17 cellular contexts compared by ENCODE assay signal in the genomic region with DNA sequence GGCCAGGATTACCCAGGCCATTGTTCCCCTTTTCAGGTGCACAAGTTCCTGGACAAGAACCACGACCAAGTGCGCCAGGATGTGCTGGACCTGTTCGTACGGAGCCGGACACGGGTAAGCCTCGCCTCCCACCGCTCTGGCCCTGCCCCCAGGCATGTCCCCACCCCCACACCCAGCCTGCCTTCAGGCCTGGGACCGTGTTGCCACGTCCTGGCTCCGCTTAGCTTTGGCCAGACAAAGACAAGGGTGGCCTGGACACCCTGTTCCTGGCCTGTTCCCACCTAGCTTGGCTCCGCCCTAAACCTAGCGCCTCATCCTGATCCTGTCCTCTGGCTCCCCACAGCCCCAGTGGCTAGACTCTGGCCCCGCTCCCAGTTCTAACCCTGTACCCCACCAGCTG. TPM values are rescaled to one million over a fixed set of nuclear protein-coding genes. Genes with fewer than 3 reads are reported as not detected.
A peak's percentile ranks its signal among the peaks of the same experiment; 100 is the strongest.
DNase-seq lines count a peak whose midpoint lies in the region; ATAC-seq, FAIRE-seq and TF ChIP-seq lines count a peak whose summit lies in the region.
"Had no signal": no experiment of that assay in that cellular context is flagged by ENCODE, and none has a peak within 500 bp of the region (broad histone marks: within the 10 kb centered on the region; RNA-seq: fewer than 3 reads in every experiment).

No MANE protein-coding gene starts in this region.

- no peak overlapping the region for H2BK15ac ChIP-seq in mesenchymal stem cell (ENCODE audit: low read depth, poor library complexity, severe bottlenecking)

- H4K20me1 ChIP-seq in GM23338 (replicated peaks; ENCODE audit: insufficient read depth), result no peaks in the 10 kb centered on the region

- no peak overlapping the region for H2BK12ac ChIP-seq in mesenchymal stem cell (ENCODE audit: low read length in 2 of 2)

- H3K9me2 ChIP-seq in GM23338 (ENCODE audit: insufficient read depth), result no peaks in the 10 kb centered on the region

- no peaks in the 10 kb centered on the region for H3K79me2 ChIP-seq in GM23338 (replicated peaks; ENCODE audit: insufficient read depth)

- H3K9me3 ChIP-seq in mesenchymal stem cell (ENCODE audit: control insufficient read depth, low read length) (no peaks in the 10 kb centered on the region), small intestine (ENCODE audit: control insufficient read depth, low read depth) (no peaks in the 10 kb centered on the region)
- H3K9me3 ChIP-seq: BLaER1 treated with 17β-estradiol and CSF1 and Interleukin-3, amounts not matched to agents 10 nM and 100 nM had no signal

- ATAC-seq in GM23338, result peak; percentile 14
- peak; percentile 6 for ATAC-seq in esophagus mucosa
- ATAC-seq in sciatic nerve, result peak; percentile 29
- ATAC-seq in GM21717 (IDR thresholded peaks at IDR 0.05; ENCODE audit: unreplicated experiment), result no peak

- peak overlapping the region; percentile 56; the same call in 1 of the 2 replicates for H2AFZ ChIP-seq in GM23338
- no peak overlapping the region for H2AFZ ChIP-seq in mesenchymal stem cell (ENCODE audit: low read depth, low read length)

- H3K36me3 ChIP-seq in GM23338 (ENCODE audit: insufficient read depth) (no peaks in the 10 kb centered on the region), mesenchymal stem cell (ENCODE audit: control insufficient read depth in 1 of 2, insufficient read depth in 2 of 2, low read depth in 1 of 2, low read length in 2 of 2) (no peaks in the 10 kb centered on the region), small intestine (ENCODE audit: control insufficient read depth in 2 of 2, insufficient read depth in 2 of 2, low read length in 2 of 2) (no peaks in the 10 kb centered on the region)
- H3K36me3 ChIP-seq: BLaER1 treated with 17β-estradiol and CSF1 and Interleukin-3, amounts not matched to agents 10 nM and 100 nM had no signal

- no peak overlapping the region for H2AK5ac ChIP-seq in mesenchymal stem cell (ENCODE audit: low read length, severe bottlenecking)

- H3F3A ChIP-seq in GM23338 (replicated peaks; ENCODE audit: low read depth), result no peaks in the 10 kb centered on the region

- no peak overlapping the region for H3K18ac ChIP-seq in mesenchymal stem cell (ENCODE audit: low read depth in 1 of 2, low read length in 2 of 2)

- no peak overlapping the region for H3K4me3 Mint-ChIP-seq in GM23338
- H3K4me3 Mint-ChIP-seq: CD4-positive, CD25-positive, alpha-beta regulatory T cell; H9; IgD-negative memory B cell had no signal

- H3K27ac Mint-ChIP-seq in GM23338, result no peak overlapping the region
- H3K27ac Mint-ChIP-seq: CD4-positive, CD25-positive, alpha-beta regulatory T cell had no signal

- H3K4me3 ChIP-seq in GM23338 (no peak overlapping the region), mesenchymal stem cell (ENCODE audit: insufficient read depth in 1 of 2, low read depth in 1 of 2, low read length in 2 of 2) (no peak overlapping the region), small intestine (ENCODE audit: low read depth in 1 of 2, low read length in 2 of 2) (no peak overlapping the region)
- H3K4me3 ChIP-seq: BLaER1 treated with 17β-estradiol and CSF1 and Interleukin-3, amounts not matched to agents 10 nM and 100 nM; GM12878 had no signal

- H3K27me3 Mint-ChIP-seq in GM23338 (ENCODE audit: insufficient read depth, low read depth, poor library complexity), result peaks cover 15% of the 10 kb centered on the region
- H3K27me3 Mint-ChIP-seq: CD4-positive, CD25-positive, alpha-beta regulatory T cell had no signal

- WGBS in mesenchymal stem cell, result 89% methylated on average over 14 of the region's 14 CpGs
- 80 to 87% (median 85%) methylated on average over 12 to 14 of the region's 14 CpGs for WGBS in small intestine, 3 donors

- peak overlapping the region; percentile 71 for H4K91ac ChIP-seq in mesenchymal stem cell (ENCODE audit: low read length)

- TF ChIP-seq CTCF in GM23338 (conservative IDR thresholded peaks at IDR 0.05; ENCODE audit: low read depth in 2 of 2), result no peak

- no peak for FAIRE-seq in small intestine (lab: Jason Lieb, UNC)
- FAIRE-seq: GM12878 had no signal

- no peak overlapping the region for H3K4ac ChIP-seq in mesenchymal stem cell (ENCODE audit: low read depth in 1 of 2, low read length in 2 of 2)

- H3K27ac ChIP-seq in GM23338 (ENCODE audit: low read depth) (no peak overlapping the region), mesenchymal stem cell (ENCODE audit: low read length, poor library complexity, severe bottlenecking) (no peak overlapping the region), small intestine (ENCODE audit: low read depth in 1 of 2, low read length in 1 of 2) (no peak overlapping the region)
- H3K27ac ChIP-seq: BLaER1 treated with 17β-estradiol and CSF1 and Interleukin-3, amounts not matched to agents 10 nM and 100 nM had no signal

- H3K36me3 Mint-ChIP-seq in GM23338 (ENCODE audit: low read depth), result no peaks in the 10 kb centered on the region
- H3K36me3 Mint-ChIP-seq: CD4-positive, CD25-positive, alpha-beta regulatory T cell; IgD-negative memory B cell had no signal

- H3K14ac ChIP-seq in mesenchymal stem cell (ENCODE audit: low read length in 2 of 2), result no peak overlapping the region

- no peaks in the 10 kb centered on the region for H3K9me3 Mint-ChIP-seq in GM23338
- H3K9me3 Mint-ChIP-seq: CD4-positive, CD25-positive, alpha-beta regulatory T cell; H9; IgD-negative memory B cell had no signal

- no peaks in the 10 kb centered on the region for H3K79me1 ChIP-seq in mesenchymal stem cell (replicated peaks; ENCODE audit: low read length, poor library complexity, severe bottlenecking)

- no peak overlapping the region for H2BK5ac ChIP-seq in mesenchymal stem cell (ENCODE audit: low read depth, low read length, poor library complexity, severe bottlenecking)

- H3K4me1 Mint-ChIP-seq in GM23338, result peaks cover 18% of the 10 kb centered on the region

- H4K8ac ChIP-seq in mesenchymal stem cell (ENCODE audit: low read length), result no peak overlapping the region

- intact Hi-C loops in sciatic nerve (cut with DNase I), result no loop called here

- no peak overlapping the region for H3K9ac ChIP-seq in mesenchymal stem cell (ENCODE audit: low read length)
- H3K9ac ChIP-seq: BLaER1 treated with 17β-estradiol and CSF1 and Interleukin-3, amounts not matched to agents 10 nM and 100 nM had no signal

- H3K4me2 ChIP-seq in GM23338 (no peak overlapping the region), mesenchymal stem cell (ENCODE audit: low read length, poor library complexity, severe bottlenecking) (no peak overlapping the region)
- H3K4me2 ChIP-seq: BLaER1 treated with 17β-estradiol and CSF1 and Interleukin-3, amounts not matched to agents 10 nM and 100 nM had no signal

- no peaks in the 10 kb centered on the region for H3K4me1 ChIP-seq in GM23338 (ENCODE audit: insufficient read depth)
- H3K4me1 ChIP-seq in mesenchymal stem cell (ENCODE audit: control insufficient read depth, insufficient read depth, low read depth, low read length), result peaks cover 6% of the 10 kb centered on the region
- H3K4me1 ChIP-seq in small intestine (ENCODE audit: control insufficient read depth in 2 of 2, insufficient read depth in 1 of 2, low read depth in 1 of 2, low read length in 1 of 2), result no peaks in the 10 kb centered on the region

- no peak overlapping the region for H3K23ac ChIP-seq in mesenchymal stem cell (ENCODE audit: low read length in 2 of 2)

- no peak overlapping the region for H2BK120ac ChIP-seq in mesenchymal stem cell (ENCODE audit: low read depth, low read length)

- H3K27me3 ChIP-seq in GM23338 (ENCODE audit: insufficient read depth), result no peaks in the 10 kb centered on the region
- peaks cover 25 to 40% of the 10 kb centered on the region in 2 experiments for H3K27me3 ChIP-seq in mesenchymal stem cell (ENCODE audit: control insufficient read depth in 1 of 2, insufficient read depth in 1 of 2, low read length in 2 of 2)
- no peaks in the 10 kb centered on the region for H3K27me3 ChIP-seq in small intestine (ENCODE audit: control insufficient read depth in 2 of 2, insufficient read depth in 2 of 2, low read length in 2 of 2)
- H3K27me3 ChIP-seq: BLaER1 treated with 17β-estradiol and CSF1 and Interleukin-3, amounts not matched to agents 10 nM and 100 nM had no signal

- no peak for DNase-seq in GM23338 (ENCODE audit: low spot score)
- DNase-seq in mesenchymal stem cell, result no peak
- DNase-seq in sciatic nerve (ENCODE audit: low spot score), result no peak
- DNase-seq in T-helper 9 cell, result no peak
- no peak for DNase-seq in T-helper 2 cell
- no peak for DNase-seq in small intestine
- DNase-seq: Calu3; CD4-positive, CD25-positive, alpha-beta regulatory T cell; DMS 273 treated with DMSO at 0.1 percent for 48 hours; DMS79; H9 had no signal

RNA-seq across cellular contexts. Expression of a gene that starts 30.9 kb away (rescaled TPM):
- 1.0 and 1.3 TPM in 2 replicates for total RNA-seq in GM23338 (2014; rRNA removed; shearing (Covaris generic))
- 1.1 and 2.2 TPM in 2 replicates for polyA plus RNA-seq in GM23338 (2016; fragmentation: Nextera tagmentation; extraction: Ambion mirVana)
- total RNA-seq in esophagus mucosa, result 0.44 TPM
- polyA plus RNA-seq in mesenchymal stem cell (2013, experiment 1 of 2), result 0.29 TPM
- 0.22 TPM for polyA plus RNA-seq in mesenchymal stem cell (2013, experiment 2 of 2)
- total RNA-seq in sciatic nerve, result 4.4 TPM
- 1 to 10 TPM in 1 of 3 donors, under 1 TPM in 2; 0.22 to 2.7 (median 0.64) TPM for polyA plus RNA-seq in small intestine
- total RNA-seq: G401 had no signal

RNA-seq across cellular contexts. Expression of a gene that starts 44.1 kb away (rescaled TPM):
- 103 and 117 TPM in 2 replicates for total RNA-seq in GM23338 (2014; rRNA removed; shearing (Covaris generic))
- polyA plus RNA-seq in GM23338 (2016; fragmentation: Nextera tagmentation; extraction: Ambion mirVana) (32.2 TPM in 2 replicates), small intestine (10 to 100 TPM; 36.2 to 42.8 (median 38.4) TPM)
- total RNA-seq in esophagus mucosa (45.3 TPM), sciatic nerve (96.3 TPM)
- polyA plus RNA-seq in mesenchymal stem cell (2013, experiment 1 of 2), result 51.3 TPM
- 51.2 TPM for polyA plus RNA-seq in mesenchymal stem cell (2013, experiment 2 of 2)

RNA-seq across cellular contexts. Expression of a gene that starts 51.8 kb away (rescaled TPM):
- total RNA-seq in GM23338 (2014; rRNA removed; shearing (Covaris generic)), result 47.4 and 48.0 TPM in 2 replicates
- polyA plus RNA-seq in GM23338 (2016; fragmentation: Nextera tagmentation; extraction: Ambion mirVana) (32.5 and 36.2 TPM in 2 replicates), small intestine (10 to 100 TPM; 35.0 to 48.6 (median 47.6) TPM)
- total RNA-seq in esophagus mucosa (29.4 TPM), sciatic nerve (29.8 TPM)
- polyA plus RNA-seq in mesenchymal stem cell (2013, experiment 1 of 2), result 25.6 TPM
- polyA plus RNA-seq in mesenchymal stem cell (2013, experiment 2 of 2), result 26.0 TPM
